Comparison of ENCODE assay signal across 19 cellular contexts in the genomic region with DNA sequence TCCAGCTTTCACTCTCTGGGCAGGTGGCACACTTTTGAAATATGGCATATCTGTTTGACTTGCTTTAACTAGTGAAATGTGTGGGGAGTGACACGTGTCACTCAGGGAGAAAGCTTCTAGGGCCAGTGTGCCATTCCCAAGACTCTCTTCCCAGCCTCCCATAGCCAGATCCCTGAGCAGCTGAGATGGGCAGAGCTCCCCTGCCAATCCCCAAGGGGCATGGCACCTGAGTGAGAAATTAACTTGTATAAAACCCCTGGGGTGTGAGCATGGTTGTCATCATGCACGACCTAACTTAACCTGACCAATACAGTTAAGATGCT. TPM values are rescaled to one million over a fixed set of nuclear protein-coding genes. Genes with fewer than 3 reads are reported as not detected.
DNase-seq lines count a peak whose midpoint lies in the region; ATAC-seq lines count a peak whose summit lies in the region.
"Had no signal": no experiment of that assay in that cellular context is flagged by ENCODE, and none has a peak within 500 bp of the region (broad histone marks: within the 10 kb centered on the region; RNA-seq: fewer than 3 reads in every experiment).

No MANE protein-coding gene starts in this region.

- H3K9me3 ChIP-seq in BLaER1 treated with 17β-estradiol and CSF1 and Interleukin-3, amounts not matched to agents 10 nM and 100 nM (replicated peaks in 1 of 11) = peaks cover 0 to 21% (median 7%) of the 10 kb centered on the region in 11 experiments; a peak in 14 of 22 replicates
- H3K9me3 ChIP-seq in naive thymus-derived CD4-positive, alpha-beta T cell (ENCODE audit: control insufficient read depth in 2 of 3, low read length in 3 of 3) = no peaks in the 10 kb centered on the region
- H3K9me3 ChIP-seq in SJCRH30 (replicated peaks) = no peaks in the 10 kb centered on the region
- H3K9me3 ChIP-seq: HAP-1 had no signal

- peak overlapping the region; percentile 24 to 91 (median 74) for H3K4me2 ChIP-seq in BLaER1 treated with 17β-estradiol and CSF1 and Interleukin-3, amounts not matched to agents 10 nM and 100 nM

- peaks cover 13 to 47% (median 28%) of the 10 kb centered on the region in 10 experiments for H3K4me1 ChIP-seq in BLaER1 treated with 17β-estradiol and CSF1 and Interleukin-3, amounts not matched to agents 10 nM and 100 nM
- H3K4me1 ChIP-seq in naive thymus-derived CD4-positive, alpha-beta T cell (ENCODE audit: control insufficient read depth in 2 of 2, insufficient read depth in 2 of 2, low read length in 2 of 2) = peaks cover 0 to 29% of the 10 kb centered on the region in 2 donors
- H3K4me1 ChIP-seq in SJCRH30 = no peaks in the 10 kb centered on the region
- H3K4me1 ChIP-seq: HAP-1 had no signal

- no peaks in the 10 kb centered on the region for H3K36me3 Mint-ChIP-seq in activated CD4-positive, alpha-beta T cell treated with anti-CD3 and anti-CD28 coated beads for 36 hours (ENCODE audit: low read depth)
- no peaks in the 10 kb centered on the region for H3K36me3 Mint-ChIP-seq in activated CD4-positive, alpha-beta T cell treated with anti-CD3 and anti-CD28 coated beads, Interleukin-2, amount 10 ng/mL, durations not matched to agents 24 days and 14 days (ENCODE audit: low read depth)
- H3K36me3 Mint-ChIP-seq in activated naive CD8-positive, alpha-beta T cell = no peaks in the 10 kb centered on the region
- H3K36me3 Mint-ChIP-seq in naive thymus-derived CD4-positive, alpha-beta T cell = peaks cover 0 to 4% (median 3%) of the 10 kb centered on the region in 5 donors
- H3K36me3 Mint-ChIP-seq: IgD-negative memory B cell had no signal

- H3K27me3 Mint-ChIP-seq in activated CD4-positive, alpha-beta T cell treated with anti-CD3 and anti-CD28 coated beads for 36 hours = no peaks in the 10 kb centered on the region
- no peaks in the 10 kb centered on the region for H3K27me3 Mint-ChIP-seq in activated CD4-positive, alpha-beta T cell treated with anti-CD3 and anti-CD28 coated beads, Interleukin-2, amount 10 ng/mL, durations not matched to agents 24 days and 14 days
- H3K27me3 Mint-ChIP-seq in activated naive CD8-positive, alpha-beta T cell = no peaks in the 10 kb centered on the region
- H3K27me3 Mint-ChIP-seq in naive thymus-derived CD4-positive, alpha-beta T cell = no peaks in the 10 kb centered on the region

- H3K4me1 Mint-ChIP-seq in activated CD4-positive, alpha-beta T cell treated with anti-CD3 and anti-CD28 coated beads for 36 hours = peaks cover 22% of the 10 kb centered on the region
- peaks cover 2% of the 10 kb centered on the region for H3K4me1 Mint-ChIP-seq in activated CD4-positive, alpha-beta T cell treated with anti-CD3 and anti-CD28 coated beads, Interleukin-2, amount 10 ng/mL, durations not matched to agents 24 days and 14 days
- peaks cover 30% of the 10 kb centered on the region for H3K4me1 Mint-ChIP-seq in activated naive CD8-positive, alpha-beta T cell (ENCODE audit: low read depth)
- H3K4me1 Mint-ChIP-seq in naive thymus-derived CD4-positive, alpha-beta T cell = peaks cover 6 to 39% (median 34%) of the 10 kb centered on the region in 7 donors

- peak overlapping the region in 10 of 11 experiments; percentile 27 to 82 (median 62); a peak in 17 of 22 replicates for H3K27ac ChIP-seq in BLaER1 treated with 17β-estradiol and CSF1 and Interleukin-3, amounts not matched to agents 10 nM and 100 nM
- H3K27ac ChIP-seq in naive thymus-derived CD4-positive, alpha-beta T cell (ENCODE audit: low read depth, low read length) = no peak overlapping the region
- H3K27ac ChIP-seq in SJCRH30 = no peak overlapping the region
- H3K27ac ChIP-seq: 22Rv1 had no signal

- POLR2A ChIA-PET in activated CD4-positive, alpha-beta T cell treated with anti-CD3 and anti-CD28 coated beads for 36 hours (lab: Charles Lee) = interaction anchor here (0.7 kb wide), 1 partner anchor 809 kb away, joined by 4 read pairs; no protein-coding TSS in a partner anchor
- POLR2A ChIA-PET in naive thymus-derived CD4-positive, alpha-beta T cell (lab: Charles Lee) = no interaction called here

- H3K36me3 ChIP-seq in BLaER1 treated with 17β-estradiol and CSF1 and Interleukin-3, amounts not matched to agents 10 nM and 100 nM = no peaks in the 10 kb centered on the region
- H3K36me3 ChIP-seq in naive thymus-derived CD4-positive, alpha-beta T cell (ENCODE audit: control insufficient read depth in 2 of 3, insufficient read depth in 3 of 3, low read length in 3 of 3) = no peaks in the 10 kb centered on the region
- no peaks in the 10 kb centered on the region for H3K36me3 ChIP-seq in SJCRH30
- H3K36me3 ChIP-seq: HAP-1 had no signal

- no peak for DNase-seq in activated CD4-positive, alpha-beta T cell treated with anti-CD3 and anti-CD28 coated beads for 36 hours
- DNase-seq in activated CD4-positive, alpha-beta T cell treated with anti-CD3 and anti-CD28 coated beads, Interleukin-2, amount 10 ng/mL, durations not matched to agents 24 days and 14 days = no peak
- DNase-seq in naive thymus-derived CD4-positive, alpha-beta T cell = no peak
- DNase-seq in SJCRH30 = no peak
- DNase-seq: C1 segment of cervical spinal cord, MM.1S, NCI-H1105 treated with DMSO at 0.1 percent for 48 hours, NCI-H1694 treated with DMSO at 0.1 percent for 48 hours, NCI-H2107, NCI-H226, NCI-H524 treated with DMSO at 0.1 percent for 48 hours had no signal

- peaks cover 0 to 15% (median 0%) of the 10 kb centered on the region in 11 experiments; a peak in 2 of 22 replicates for H3K27me3 ChIP-seq in BLaER1 treated with 17β-estradiol and CSF1 and Interleukin-3, amounts not matched to agents 10 nM and 100 nM
- H3K27me3 ChIP-seq in naive thymus-derived CD4-positive, alpha-beta T cell (ENCODE audit: control insufficient read depth in 2 of 2, insufficient read depth in 2 of 2, low read length in 2 of 2) = no peaks in the 10 kb centered on the region
- H3K27me3 ChIP-seq in SJCRH30 = no peaks in the 10 kb centered on the region

- CTCF ChIA-PET in activated CD4-positive, alpha-beta T cell treated with anti-CD3 and anti-CD28 coated beads for 36 hours (lab: Charles Lee) = interaction anchor here (0.7 to 2.8 kb wide), 4 partner anchors 11 to 21 kb away, joined by 3 to 24 read pairs (median 4); no protein-coding TSS in a partner anchor
- CTCF ChIA-PET in naive thymus-derived CD4-positive, alpha-beta T cell (lab: Charles Lee) = no interaction called here

- no peak overlapping the region for H3K4me3 ChIP-seq in BLaER1 treated with 17β-estradiol and CSF1 and Interleukin-3, amounts not matched to agents 10 nM and 100 nM
- H3K4me3 ChIP-seq in naive thymus-derived CD4-positive, alpha-beta T cell (ENCODE audit: low read length) = no peak overlapping the region
- no peak overlapping the region for H3K4me3 ChIP-seq in SJCRH30
- H3K4me3 ChIP-seq: HAP-1 had no signal

- no peaks in the 10 kb centered on the region for H4K20me1 ChIP-seq in BLaER1 treated with 17β-estradiol and CSF1 and Interleukin-3, amounts not matched to agents 10 nM and 100 nM

- no peak overlapping the region for H3K4me3 Mint-ChIP-seq in activated CD4-positive, alpha-beta T cell treated with anti-CD3 and anti-CD28 coated beads for 36 hours
- no peak overlapping the region for H3K4me3 Mint-ChIP-seq in activated CD4-positive, alpha-beta T cell treated with anti-CD3 and anti-CD28 coated beads, Interleukin-2, amount 10 ng/mL, durations not matched to agents 24 days and 14 days
- H3K4me3 Mint-ChIP-seq in activated naive CD8-positive, alpha-beta T cell = peak overlapping the region; percentile 3
- H3K4me3 Mint-ChIP-seq in naive thymus-derived CD4-positive, alpha-beta T cell = peak overlapping the region in 9 of 10 donors; percentile 57 to 73 (median 68)
- H3K4me3 Mint-ChIP-seq: IgD-negative memory B cell had no signal

- peaks cover 1% of the 10 kb centered on the region for H3K9me3 Mint-ChIP-seq in activated CD4-positive, alpha-beta T cell treated with anti-CD3 and anti-CD28 coated beads for 36 hours (ENCODE audit: low read depth)
- H3K9me3 Mint-ChIP-seq in activated CD4-positive, alpha-beta T cell treated with anti-CD3 and anti-CD28 coated beads, Interleukin-2, amount 10 ng/mL, durations not matched to agents 24 days and 14 days = peaks cover 5% of the 10 kb centered on the region
- H3K9me3 Mint-ChIP-seq in activated naive CD8-positive, alpha-beta T cell (ENCODE audit: low read depth) = no peaks in the 10 kb centered on the region
- H3K9me3 Mint-ChIP-seq in naive thymus-derived CD4-positive, alpha-beta T cell = peaks cover 4 to 30% (median 9%) of the 10 kb centered on the region in 11 donors

- H3K9ac ChIP-seq in BLaER1 treated with 17β-estradiol and CSF1 and Interleukin-3, amounts not matched to agents 10 nM and 100 nM = peak overlapping the region in 4 of 11 experiments; percentile 25 to 44 (median 38); a peak in 3 of 22 replicates

- intact Hi-C loops in activated CD4-positive, alpha-beta T cell treated with anti-CD3 and anti-CD28 coated beads for 36 hours (cut with DNase I, micrococcal nuclease) = no loop called here
- intact Hi-C loops in activated CD4-positive, alpha-beta T cell treated with anti-CD3 and anti-CD28 coated beads, Interleukin-2, amount 10 ng/mL, durations not matched to agents 24 days and 14 days (cut with micrococcal nuclease) = no loop called here
- intact Hi-C loops in naive thymus-derived CD4-positive, alpha-beta T cell (cut with micrococcal nuclease) = loop anchor here in 1 of 2 donors (5.0 kb wide), 1 partner anchor 39 kb away; the partner anchor contains the start of gene MARCO

- ATAC-seq in activated CD4-positive, alpha-beta T cell treated with anti-CD3 and anti-CD28 coated beads for 36 hours = no peak
- no peak for ATAC-seq in naive thymus-derived CD4-positive, alpha-beta T cell
- ATAC-seq in GM19023 (IDR thresholded peaks at IDR 0.05; ENCODE audit: unreplicated experiment) (no peak), HG03457 (IDR thresholded peaks at IDR 0.05; ENCODE audit: unreplicated experiment) (no peak)
- ATAC-seq: Panc1 had no signal

- peak overlapping the region; percentile 53 for H3K27ac Mint-ChIP-seq in activated CD4-positive, alpha-beta T cell treated with anti-CD3 and anti-CD28 coated beads for 36 hours
- H3K27ac Mint-ChIP-seq in activated CD4-positive, alpha-beta T cell treated with anti-CD3 and anti-CD28 coated beads, Interleukin-2, amount 10 ng/mL, durations not matched to agents 24 days and 14 days = no peak overlapping the region
- H3K27ac Mint-ChIP-seq in activated naive CD8-positive, alpha-beta T cell = peak overlapping the region; percentile 55
- peak overlapping the region in 7 of 9 donors; percentile 60 to 95 (median 85) for H3K27ac Mint-ChIP-seq in naive thymus-derived CD4-positive, alpha-beta T cell

RNA-seq across cellular contexts. Expression of gene MARCO, which starts 39.0 kb away (rescaled TPM):
- not detected for total RNA-seq in activated CD4-positive, alpha-beta T cell treated with anti-CD3 and anti-CD28 coated beads for 36 hours
- not detected in 2 replicates for total RNA-seq in activated CD4-positive, alpha-beta T cell treated with anti-CD3 and anti-CD28 coated beads, Interleukin-2, amount 10 ng/mL, durations not matched to agents 24 days and 14 days
- 1 to 10 TPM in 1 of 5 experiments, under 1 TPM in 1, not detected in 3; 0.48 to 2.6 TPM for total RNA-seq in naive thymus-derived CD4-positive, alpha-beta T cell
- polyA plus RNA-seq in naive thymus-derived CD4-positive, alpha-beta T cell = not detected
- not detected in 2 replicates for total RNA-seq in SJCRH30 (2014; rRNA removed; shearing (Covaris generic))
- polyA plus RNA-seq: IgD-negative memory B cell had no signal

RNA-seq across cellular contexts. Expression of gene EN1, which starts 55.5 kb away (rescaled TPM):
- not detected for total RNA-seq in activated CD4-positive, alpha-beta T cell treated with anti-CD3 and anti-CD28 coated beads for 36 hours
- not detected in 2 replicates for total RNA-seq in activated CD4-positive, alpha-beta T cell treated with anti-CD3 and anti-CD28 coated beads, Interleukin-2, amount 10 ng/mL, durations not matched to agents 24 days and 14 days
- not detected for total RNA-seq in naive thymus-derived CD4-positive, alpha-beta T cell
- polyA plus RNA-seq in naive thymus-derived CD4-positive, alpha-beta T cell = not detected
- not detected in 2 replicates for total RNA-seq in SJCRH30 (2014; rRNA removed; shearing (Covaris generic))
- polyA plus RNA-seq: IgD-negative memory B cell had no signal

Comparison
In these comparisons a context has a peak if more than half of its experiments do, and no peak if none do; other contexts are left out.
1. H3K4me3 Mint-ChIP-seq: peak in activated naive CD8-positive, alpha-beta T cell (single experiment) and naive thymus-derived CD4-positive, alpha-beta T cell (9 of 10); none in activated CD4-positive, alpha-beta T cell treated with anti-CD3 and anti-CD28 coated beads for 36 hours (single experiment) and activated CD4-positive, alpha-beta T cell treated with anti-CD3 and anti-CD28 coated beads, Interleukin-2, amount 10 ng/mL, durations not matched to agents 24 days and 14 days (single experiment).
2. H3K27ac ChIP-seq: peak in BLaER1 treated with 17β-estradiol and CSF1 and Interleukin-3, amounts not matched to agents 10 nM and 100 nM (10 of 11); none in naive thymus-derived CD4-positive, alpha-beta T cell (single experiment) and SJCRH30 (single experiment).